Comparison of ENCODE assay signal across 36 cellular contexts in the genomic region with DNA sequence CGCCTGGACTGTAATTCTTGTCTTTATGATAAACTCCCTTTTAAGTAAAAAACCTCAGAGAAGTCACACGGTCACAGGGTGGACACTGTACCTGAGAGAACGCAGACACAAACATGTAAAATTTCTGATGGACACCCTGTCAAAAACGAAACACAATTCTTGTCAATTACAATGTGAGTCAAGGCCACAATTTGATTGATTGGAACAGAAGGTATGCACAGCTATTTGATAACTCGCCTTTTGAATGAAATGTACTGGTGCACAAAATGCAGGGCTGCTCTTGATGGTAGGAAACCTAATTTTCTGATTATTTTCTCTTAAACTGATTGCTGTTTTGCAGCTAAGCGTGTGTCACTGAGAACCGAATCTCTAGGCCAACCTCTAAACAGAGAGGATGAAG. TPM values are rescaled to one million over a fixed set of nuclear protein-coding genes. Genes with fewer than 3 reads are reported as not detected.
"Had no signal": no experiment of that assay in that cellular context is flagged by ENCODE, and none has a peak within 500 bp of the region (broad histone marks: within the 10 kb centered on the region; RNA-seq: fewer than 3 reads in every experiment).

No MANE protein-coding gene starts in this region.

- H3K27me3 ChIP-seq: MG63 had no signal

- H3K4me2 ChIP-seq: KMS-11 had no signal

- H3K27ac ChIP-seq: KMS-11 had no signal

- DNase-seq: Karpas-422, Kasumi-1, KG1, MG63, MM.1S, MV-4-11, NCI-H1048, NCI-H1092, NCI-H1092 treated with DMSO at 0.1 percent for 48 hours, NCI-H1105, NCI-H1105 treated with DMSO at 0.1 percent for 48 hours, NCI-H1417, NCI-H1417 treated with DMSO at 0.1 percent for 48 hours, NCI-H1436, NCI-H1436 treated with DMSO at 0.1 percent for 48 hours, NCI-H1694, NCI-H1694 treated with DMSO at 0.1 percent for 48 hours, NCI-H187, NCI-H187 treated with DMSO at 0.1 percent for 48 hours, NCI-H1930, NCI-H2029, NCI-H2029 treated with DMSO at 0.1 percent for 48 hours, NCI-H2081, NCI-H2081 treated with DMSO at 0.1 percent for 48 hours, NCI-H2107, NCI-H2171, NCI-H2171 treated with DMSO at 0.1 percent for 48 hours, NCI-H2227 treated with DMSO at 0.1 percent for 48 hours, NCI-H226, NCI-H345, NCI-H446, NCI-H446 treated with DMSO at 0.1 percent for 48 hours, NCI-H510A, NCI-H510A treated with DMSO at 0.1 percent for 48 hours had no signal

- H3K36me3 ChIP-seq: MG63 had no signal

- H3K9me3 ChIP-seq: MG63 had no signal

- H3K9ac ChIP-seq: KMS-11 had no signal

- H3K4me3 ChIP-seq: MG63 had no signal

RNA-seq across cellular contexts. Expression of a gene that starts 9.2 kb away (rescaled TPM):
- total RNA-seq: M059J had no signal
